ENCODE assay signal across 27 cellular contexts in the genomic region with DNA sequence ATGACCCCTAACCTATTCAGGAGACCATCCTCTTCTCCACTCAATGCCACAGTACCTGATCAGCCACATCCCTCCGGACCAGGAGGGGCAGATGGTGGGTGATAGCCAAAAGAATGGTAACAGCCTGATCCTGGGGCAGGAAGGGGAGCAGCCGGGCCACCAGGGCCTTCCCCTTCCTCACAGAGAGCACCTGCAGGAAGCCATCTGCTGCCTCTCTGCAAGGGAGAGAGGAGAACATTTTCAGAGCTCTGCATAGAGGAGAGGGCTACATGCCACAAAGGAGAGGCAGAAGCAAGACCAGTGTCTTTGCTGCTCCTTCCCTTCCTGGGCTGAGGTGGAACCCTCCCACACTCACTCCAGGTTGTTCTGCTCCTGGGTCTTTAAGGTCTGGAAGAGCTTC. TPM values are rescaled to one million over a fixed set of nuclear protein-coding genes. Genes with fewer than 3 reads are reported as not detected.
A peak's percentile ranks its signal among the peaks of the same experiment; 100 is the strongest.
DNase-seq lines count a peak whose midpoint lies in the region; ATAC-seq and TF ChIP-seq lines count a peak whose summit lies in the region.
"Had no signal": no experiment of that assay in that cellular context is flagged by ENCODE, and none has a peak within 500 bp of the region (broad histone marks: within the 10 kb centered on the region; RNA-seq: fewer than 3 reads in every experiment).

No MANE protein-coding gene starts in this region.

- no peak for TF ChIP-seq CTCF in spleen (IDR thresholded peaks at IDR 0.05 in 8 of 11, conservative IDR thresholded peaks at IDR 0.05 in 3 of 11)
- no peak for TF ChIP-seq CTCF in osteoblast (IDR thresholded peaks at IDR 0.05; ENCODE audit: extremely low read depth, low read depth, low read length)
- TF ChIP-seq CTCF in HFFc6 (IDR thresholded peaks at IDR 0.05) = no peak

- H3K36me3 Mint-ChIP-seq in activated T-cell treated with anti-CD3 and anti-CD28 coated beads, Interleukin-2, amount 50 U/mL, for 24 hours (ENCODE audit: low read depth) = no peaks in the 10 kb centered on the region
- H3K36me3 Mint-ChIP-seq in activated T-helper 17 cell treated with anti-CD3 and anti-CD28 coated beads, Interleukin-2, amount 50 U/mL, for 72 hours (ENCODE audit: low read depth) = peaks cover 7% of the 10 kb centered on the region
- no peaks in the 10 kb centered on the region for H3K36me3 Mint-ChIP-seq in HFFc6 (ENCODE audit: low read depth)

- H3K36me3 ChIP-seq in spleen (peaks cover 0 to 17% (median 0%) of the 10 kb centered on the region in 6 donors), osteoblast (ENCODE audit: insufficient read depth, low read length) (no peaks in the 10 kb centered on the region)
- H3K36me3 ChIP-seq: pancreas, upper lobe of right lung had no signal

- peaks cover under 1% of the 10 kb centered on the region for H3K79me2 ChIP-seq in osteoblast (ENCODE audit: insufficient read depth, low read length)

- H3K4me3 Mint-ChIP-seq in activated T-cell treated with anti-CD3 and anti-CD28 coated beads, Interleukin-2, amount 50 U/mL, for 24 hours = no peak overlapping the region
- peak overlapping the region; percentile 1 for H3K4me3 Mint-ChIP-seq in activated T-helper 17 cell treated with anti-CD3 and anti-CD28 coated beads, Interleukin-2, amount 50 U/mL, for 72 hours
- H3K4me3 Mint-ChIP-seq in HFFc6 = no peak overlapping the region
- H3K4me3 Mint-ChIP-seq: CD14-positive monocyte, nephron had no signal

- H2AFZ ChIP-seq in osteoblast (ENCODE audit: low read length) = no peak overlapping the region

- H3K4me1 ChIP-seq in spleen = peaks cover 18 to 96% (median 72%) of the 10 kb centered on the region in 6 donors
- H3K4me1 ChIP-seq in osteoblast (ENCODE audit: insufficient read depth, low read length) = peaks cover 2% of the 10 kb centered on the region

- no peaks in the 10 kb centered on the region for H3K27me3 ChIP-seq in spleen (replicated peaks in 1 of 7)
- H3K27me3 ChIP-seq in osteoblast (ENCODE audit: insufficient read depth, low read length) = peaks cover 9% of the 10 kb centered on the region
- H3K27me3 ChIP-seq: pancreas, upper lobe of right lung had no signal

- ATAC-seq in GM21786 (IDR thresholded peaks at IDR 0.05; ENCODE audit: unreplicated experiment) = peak; percentile 35
- no peak for ATAC-seq in activated T-helper 17 cell treated with anti-CD3 and anti-CD28 coated beads, Interleukin-2, amount 50 U/mL, for 72 hours (replicated peaks)
- no peak for ATAC-seq in GM21381 (IDR thresholded peaks at IDR 0.05; ENCODE audit: unreplicated experiment)
- ATAC-seq: left cardiac atrium, pancreas, right cardiac atrium, upper lobe of right lung had no signal

- peak overlapping the region; percentile 20 to 100 (median 74) for H3K27ac ChIP-seq in spleen
- H3K27ac ChIP-seq in osteoblast (ENCODE audit: low read depth, low read length) = no peak overlapping the region
- H3K27ac ChIP-seq: epithelial cell of prostate, pancreas, upper lobe of right lung had no signal

- intact Hi-C loops in spleen (cut with DNase I; ENCODE audit: low total_unique reads) = loop anchor here (5.0 kb wide), 1 partner anchor 43 kb away; the partner anchor contains the start of genes B2M and PATL2

- TF ChIP-seq POLR2A in spleen (IDR thresholded peaks at IDR 0.05) = no peak

- no peak overlapping the region for H3K4me2 ChIP-seq in osteoblast (ENCODE audit: insufficient read depth, low read length)
- H3K4me2 ChIP-seq: SK-N-SH had no signal

- H3K4me1 Mint-ChIP-seq in activated T-cell treated with anti-CD3 and anti-CD28 coated beads, Interleukin-2, amount 50 U/mL, for 24 hours (ENCODE audit: low read depth) = peaks cover 92% of the 10 kb centered on the region
- peaks cover 42% of the 10 kb centered on the region for H3K4me1 Mint-ChIP-seq in activated T-helper 17 cell treated with anti-CD3 and anti-CD28 coated beads, Interleukin-2, amount 50 U/mL, for 72 hours
- H3K4me1 Mint-ChIP-seq in HFFc6 (ENCODE audit: low read depth) = peaks cover 3% of the 10 kb centered on the region

- H3K9me3 ChIP-seq in spleen (no peaks in the 10 kb centered on the region), osteoblast (ENCODE audit: low read depth, low read length) (no peaks in the 10 kb centered on the region)
- H3K9me3 ChIP-seq: pancreas, SK-N-SH, upper lobe of right lung had no signal

- H3K4me3 ChIP-seq in spleen (no peak overlapping the region), osteoblast (ENCODE audit: insufficient read depth, low read length) (no peak overlapping the region)
- H3K4me3 ChIP-seq: pancreas, upper lobe of right lung had no signal

- DNase-seq in activated T-cell treated with anti-CD3 and anti-CD28 coated beads, Interleukin-2, amount 50 U/mL, for 24 hours = no peak
- DNase-seq in activated T-cell treated with anti-CD3 and anti-CD28 coated beads, Interleukin-2, amount 50 U/mL, for 1 hour = no peak
- DNase-seq in spleen (no peak), osteoblast (ENCODE audit: insufficient read length, low spot score, missing footprints) (no peak), HFFc6 (no peak)
- DNase-seq: activated CD4-positive, CD25-positive, alpha-beta regulatory T cell; activated effector memory CD4-positive, alpha-beta T cell treated with anti-CD3 and anti-CD28 coated beads, Interleukin-2, amount 50 U/mL, for 16 hours; aorta; caudate nucleus; DMS153; H7; head of caudate nucleus; KG1; left cardiac atrium; NCI-H187; NCI-H69; pancreas; right cardiac atrium; SK-N-SH; T1000; upper lobe of right lung had no signal

- 11 to 28% (median 21%) methylated on average over 2 of the region's 2 CpGs for WGBS in spleen, 5 donors

- H3K27me3 Mint-ChIP-seq in activated T-cell treated with anti-CD3 and anti-CD28 coated beads, Interleukin-2, amount 50 U/mL, for 24 hours = no peaks in the 10 kb centered on the region
- H3K27me3 Mint-ChIP-seq in activated T-helper 17 cell treated with anti-CD3 and anti-CD28 coated beads, Interleukin-2, amount 50 U/mL, for 72 hours = no peaks in the 10 kb centered on the region
- peaks cover 13% of the 10 kb centered on the region for H3K27me3 Mint-ChIP-seq in HFFc6 (ENCODE audit: insufficient read depth)

- H4K20me1 ChIP-seq in osteoblast (ENCODE audit: insufficient read depth, low read length) = no peaks in the 10 kb centered on the region

- H3K27ac Mint-ChIP-seq in activated T-cell treated with anti-CD3 and anti-CD28 coated beads, Interleukin-2, amount 50 U/mL, for 24 hours = peak overlapping the region; percentile 81
- H3K27ac Mint-ChIP-seq in activated T-helper 17 cell treated with anti-CD3 and anti-CD28 coated beads, Interleukin-2, amount 50 U/mL, for 72 hours = peak overlapping the region; percentile 31
- no peak overlapping the region for H3K27ac Mint-ChIP-seq in HFFc6
- H3K27ac Mint-ChIP-seq: nephron had no signal

- no peaks in the 10 kb centered on the region for H3K9me3 Mint-ChIP-seq in activated T-cell treated with anti-CD3 and anti-CD28 coated beads, Interleukin-2, amount 50 U/mL, for 24 hours
- H3K9me3 Mint-ChIP-seq in activated T-helper 17 cell treated with anti-CD3 and anti-CD28 coated beads, Interleukin-2, amount 50 U/mL, for 72 hours = peaks cover 3% of the 10 kb centered on the region
- no peaks in the 10 kb centered on the region for H3K9me3 Mint-ChIP-seq in HFFc6
- H3K9me3 Mint-ChIP-seq: CD14-positive monocyte, nephron had no signal

RNA-seq across cellular contexts. Expression of gene SPG11, which starts 5.5 kb away (rescaled TPM):
- 10 to 100 TPM; 55.7 to 98.4 TPM for total RNA-seq in activated T-helper 17 cell treated with anti-CD3 and anti-CD28 coated beads, Interleukin-2, amount 50 U/mL, for 72 hours
- total RNA-seq in spleen = 100 to 1,000 TPM; 119 to 218 (median 143) TPM
- polyA plus RNA-seq in spleen = 10 to 100 TPM; 37.4 to 53.2 (median 41.2) TPM
- 83.7 and 95.9 TPM in 2 replicates for total RNA-seq in osteoblast
- 10 to 100 TPM; 28.0 to 34.1 (median 31.2) TPM for total RNA-seq in HFFc6 (2021; fragmentation: NEBNext Ultra II Directional; extraction: Animal tissue kit (Norgen Biotek cat#: 25700))

RNA-seq across cellular contexts. Expression of gene PATL2, which starts 42.2 kb away (rescaled TPM):
- total RNA-seq in activated T-helper 17 cell treated with anti-CD3 and anti-CD28 coated beads, Interleukin-2, amount 50 U/mL, for 72 hours = 10 to 100 TPM in 1 of 2 donors, 1 to 10 TPM in 1; 7.9 to 38.5 TPM
- total RNA-seq in spleen (10 to 100 TPM; 17.0 to 36.9 (median 28.3) TPM), osteoblast (1.8 and 2.7 TPM in 2 replicates)
- 10 to 100 TPM; 26.0 to 64.2 (median 35.6) TPM for polyA plus RNA-seq in spleen
- under 1 TPM in 3 of 6 experiments, not detected in 3; 0.10 to 0.18 (median 0.10) TPM for total RNA-seq in HFFc6 (2021; fragmentation: NEBNext Ultra II Directional; extraction: Animal tissue kit (Norgen Biotek cat#: 25700))

RNA-seq across cellular contexts. Expression of gene B2M, which starts 42.4 kb away (rescaled TPM):
- 1,000 to 10,000 TPM; 4,659 to 6,253 TPM for total RNA-seq in activated T-helper 17 cell treated with anti-CD3 and anti-CD28 coated beads, Interleukin-2, amount 50 U/mL, for 72 hours
- total RNA-seq in spleen (over 10,000 TPM in 1 of 7 donors, 1,000 to 10,000 TPM in 6; 5,238 to 10,333 (median 6,268) TPM), osteoblast (3,371 and 4,170 TPM in 2 replicates)
- 1,000 to 10,000 TPM; 3,969 to 5,676 (median 5,369) TPM for polyA plus RNA-seq in spleen
- total RNA-seq in HFFc6 (2021; fragmentation: NEBNext Ultra II Directional; extraction: Animal tissue kit (Norgen Biotek cat#: 25700)) = 1,000 to 10,000 TPM in 1 of 6 experiments, 100 to 1,000 TPM in 5; 811 to 1,058 (median 898) TPM
